24 cellular contexts compared by ENCODE assay signal in genomic region chr22:23382796-23383195, GRCh38.
"Had no signal": no experiment of that assay in that cellular context is flagged by ENCODE, and none has a peak within 500 bp of the region (broad histone marks: within the 10 kb centered on the region; RNA-seq: fewer than 3 reads in every experiment).

No MANE protein-coding gene starts in this region.

- H3K36me3 ChIP-seq: brain microvascular endothelial cell, colonic mucosa, esophagus squamous epithelium, gastroesophageal sphincter had no signal

- H3K4me1 ChIP-seq: colonic mucosa had no signal

- H3K27me3 ChIP-seq: brain microvascular endothelial cell, colonic mucosa had no signal

- H3K4me3 Mint-ChIP-seq: activated CD4-positive, alpha-beta memory T cell treated with anti-CD3 and anti-CD28 coated beads, Interleukin-2, amount 10 ng/mL, durations not matched to agents 7 days and 5 days; activated CD4-positive, alpha-beta T cell treated with anti-CD3 and anti-CD28 coated beads, Interleukin-2, amount 10 ng/mL, durations not matched to agents 7 days and 5 days; activated naive CD8-positive, alpha-beta T cell; activated T-cell treated with anti-CD3 and anti-CD28 coated beads, Interleukin-2, amount 50 U/mL, for 4 hours; activated T-helper 17 cell treated with anti-CD3 and anti-CD28 coated beads, Interleukin-2, amount 50 U/mL, for 72 hours had no signal

- H3K27ac ChIP-seq: brain microvascular endothelial cell, colonic mucosa, epithelial cell of prostate, esophagus squamous epithelium, gastroesophageal sphincter had no signal

- DNase-seq: activated CD4-positive, alpha-beta memory T cell treated with anti-CD3 and anti-CD28 coated beads, Interleukin-2, amount 10 ng/mL, durations not matched to agents 7 days and 5 days; activated CD4-positive, alpha-beta T cell treated with anti-CD3 and anti-CD28 coated beads for 1 hour; activated CD4-positive, alpha-beta T cell treated with anti-CD3 and anti-CD28 coated beads for 4 hours; activated CD4-positive, alpha-beta T cell treated with anti-CD3 and anti-CD28 coated beads, Interleukin-2, amount 10 ng/mL, durations not matched to agents 7 days and 5 days; activated CD4-positive, alpha-beta T cell treated with anti-CD3 and anti-CD28 coated beads, Interleukin-2, amount 50 U/mL, for 4 hours; activated CD8-positive, alpha-beta memory T cell treated with anti-CD3 and anti-CD28 coated beads for 24 hours; activated effector memory CD4-positive, alpha-beta T cell treated with Interleukin-2 at 50 U/mL for 16 hours; activated gamma-delta T cell treated with Interleukin-2 at 50 U/mL for 16 hours; activated naive CD4-positive, alpha-beta T cell treated with anti-CD3 and anti-CD28 coated beads, Interleukin-2, amount 50 U/mL, for 16 hours; activated naive CD4-positive, alpha-beta T cell treated with Interleukin-2 at 50 U/mL for 16 hours; activated T-cell treated with anti-CD3 and anti-CD28 coated beads, Interleukin-2, amount 50 U/mL, for 4 hours; amniotic stem cell; brain microvascular endothelial cell; central memory CD4-positive, alpha-beta T cell; cerebellar nuclear complex; colonic mucosa; effector CD8-positive, alpha-beta T cell; esophagus squamous epithelium; foreskin melanocyte; T-helper 2 cell had no signal

- ATAC-seq: activated T-cell treated with anti-CD3 and anti-CD28 coated beads, Interleukin-2, amount 50 U/mL, for 4 hours; activated T-helper 17 cell treated with anti-CD3 and anti-CD28 coated beads, Interleukin-2, amount 50 U/mL, for 72 hours; gastroesophageal sphincter had no signal

- H3K9me3 Mint-ChIP-seq: activated CD4-positive, alpha-beta memory T cell treated with anti-CD3 and anti-CD28 coated beads, Interleukin-2, amount 10 ng/mL, durations not matched to agents 7 days and 5 days; activated CD4-positive, alpha-beta T cell treated with anti-CD3 and anti-CD28 coated beads, Interleukin-2, amount 10 ng/mL, durations not matched to agents 7 days and 5 days; activated T-cell treated with anti-CD3 and anti-CD28 coated beads, Interleukin-2, amount 50 U/mL, for 4 hours; activated T-helper 17 cell treated with anti-CD3 and anti-CD28 coated beads, Interleukin-2, amount 50 U/mL, for 72 hours had no signal

- H3K27ac Mint-ChIP-seq: activated CD4-positive, alpha-beta memory T cell treated with anti-CD3 and anti-CD28 coated beads, Interleukin-2, amount 10 ng/mL, durations not matched to agents 7 days and 5 days; activated CD4-positive, alpha-beta T cell treated with anti-CD3 and anti-CD28 coated beads, Interleukin-2, amount 10 ng/mL, durations not matched to agents 7 days and 5 days; activated naive CD8-positive, alpha-beta T cell; activated T-helper 17 cell treated with anti-CD3 and anti-CD28 coated beads, Interleukin-2, amount 50 U/mL, for 72 hours had no signal

- H3K9me3 ChIP-seq: colonic mucosa, esophagus squamous epithelium, gastroesophageal sphincter had no signal

- H3K27me3 Mint-ChIP-seq: activated CD4-positive, alpha-beta memory T cell treated with anti-CD3 and anti-CD28 coated beads, Interleukin-2, amount 10 ng/mL, durations not matched to agents 7 days and 5 days; activated CD4-positive, alpha-beta T cell treated with anti-CD3 and anti-CD28 coated beads, Interleukin-2, amount 10 ng/mL, durations not matched to agents 7 days and 5 days; activated naive CD8-positive, alpha-beta T cell; activated T-helper 17 cell treated with anti-CD3 and anti-CD28 coated beads, Interleukin-2, amount 50 U/mL, for 72 hours had no signal

- H3K4me3 ChIP-seq: colonic mucosa, esophagus squamous epithelium, gastroesophageal sphincter had no signal

- H3K36me3 Mint-ChIP-seq: activated naive CD8-positive, alpha-beta T cell had no signal

- H3K4me1 Mint-ChIP-seq: activated CD4-positive, alpha-beta memory T cell treated with anti-CD3 and anti-CD28 coated beads, Interleukin-2, amount 10 ng/mL, durations not matched to agents 7 days and 5 days; activated CD4-positive, alpha-beta T cell treated with anti-CD3 and anti-CD28 coated beads, Interleukin-2, amount 10 ng/mL, durations not matched to agents 7 days and 5 days had no signal
